ENCODE assay signal across 1 cellular context in the genomic region with DNA sequence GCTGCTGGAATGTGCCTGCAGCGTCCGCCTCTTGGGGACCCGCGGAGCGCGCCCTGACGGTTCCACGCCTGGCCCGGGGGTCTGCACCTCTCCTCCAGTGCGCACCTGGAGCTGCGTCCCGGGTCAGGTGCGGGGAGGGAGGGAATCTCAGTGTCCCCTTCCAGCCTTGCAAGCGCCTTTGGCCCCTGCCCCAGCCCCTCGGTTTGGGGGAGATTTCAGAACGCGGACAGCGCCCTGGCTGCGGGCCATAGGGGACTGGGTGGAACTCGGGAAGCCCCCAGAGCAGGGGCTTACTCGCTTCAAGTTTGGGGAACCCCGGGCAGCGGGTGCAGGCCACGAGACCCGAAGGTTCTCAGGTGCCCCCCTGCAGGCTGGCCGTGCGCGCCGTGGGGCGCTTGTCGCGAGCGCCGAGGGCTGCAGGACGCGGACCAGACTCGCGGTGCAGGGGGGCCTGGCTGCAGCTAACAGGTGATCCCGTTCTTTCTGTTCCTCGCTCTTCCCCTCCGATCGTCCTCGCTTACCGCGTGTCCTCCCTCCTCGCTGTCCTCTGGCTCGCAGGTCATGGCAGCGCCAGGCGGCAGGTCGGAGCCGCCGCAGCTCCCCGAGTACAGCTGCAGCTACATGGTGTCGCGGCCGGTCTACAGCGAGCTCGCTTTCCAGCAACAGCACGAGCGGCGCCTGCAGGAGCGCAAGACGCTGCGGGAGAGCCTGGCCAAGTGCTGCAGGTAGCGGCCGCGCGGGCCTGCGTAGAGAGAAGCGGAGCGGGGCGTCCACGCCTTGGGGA.
TF ChIP-seq lines count a peak whose summit lies in the region.

No MANE protein-coding gene starts in this region.

TF ChIP-seq in HepG2, 621 proteins besides CTCF, POLR2A, EP300 and RAD21 (continued from another document and continues in another):
- TF ChIP-seq, protein P1, sequence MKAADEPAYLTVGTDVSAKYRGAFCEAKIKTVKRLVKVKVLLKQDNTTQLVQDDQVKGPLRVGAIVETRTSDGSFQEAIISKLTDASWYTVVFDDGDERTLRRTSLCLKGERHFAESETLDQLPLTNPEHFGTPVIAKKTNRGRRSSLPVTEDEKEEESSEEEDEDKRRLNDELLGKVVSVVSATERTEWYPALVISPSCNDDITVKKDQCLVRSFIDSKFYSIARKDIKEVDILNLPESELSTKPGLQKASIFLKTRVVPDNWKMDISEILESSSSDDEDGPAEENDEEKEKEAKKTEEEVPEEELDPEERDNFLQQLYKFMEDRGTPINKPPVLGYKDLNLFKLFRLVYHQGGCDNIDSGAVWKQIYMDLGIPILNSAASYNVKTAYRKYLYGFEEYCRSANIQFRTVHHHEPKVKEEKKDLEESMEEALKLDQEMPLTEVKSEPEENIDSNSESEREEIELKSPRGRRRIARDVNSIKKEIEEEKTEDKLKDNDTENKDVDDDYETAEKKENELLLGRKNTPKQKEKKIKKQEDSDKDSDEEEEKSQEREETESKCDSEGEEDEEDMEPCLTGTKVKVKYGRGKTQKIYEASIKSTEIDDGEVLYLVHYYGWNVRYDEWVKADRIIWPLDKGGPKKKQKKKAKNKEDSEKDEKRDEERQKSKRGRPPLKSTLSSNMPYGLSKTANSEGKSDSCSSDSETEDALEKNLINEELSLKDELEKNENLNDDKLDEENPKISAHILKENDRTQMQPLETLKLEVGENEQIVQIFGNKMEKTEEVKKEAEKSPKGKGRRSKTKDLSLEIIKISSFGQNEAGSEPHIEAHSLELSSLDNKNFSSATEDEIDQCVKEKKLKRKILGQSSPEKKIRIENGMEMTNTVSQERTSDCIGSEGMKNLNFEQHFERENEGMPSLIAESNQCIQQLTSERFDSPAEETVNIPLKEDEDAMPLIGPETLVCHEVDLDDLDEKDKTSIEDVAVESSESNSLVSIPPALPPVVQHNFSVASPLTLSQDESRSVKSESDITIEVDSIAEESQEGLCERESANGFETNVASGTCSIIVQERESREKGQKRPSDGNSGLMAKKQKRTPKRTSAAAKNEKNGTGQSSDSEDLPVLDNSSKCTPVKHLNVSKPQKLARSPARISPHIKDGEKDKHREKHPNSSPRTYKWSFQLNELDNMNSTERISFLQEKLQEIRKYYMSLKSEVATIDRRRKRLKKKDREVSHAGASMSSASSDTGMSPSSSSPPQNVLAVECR (CRISPR knock-in tag; IDR thresholded peaks at IDR 0.05; ENCODE audit: borderline replicate concordance), result peak; percentile 58; the same call in 1 of the 2 replicates
- TF ChIP-seq JDP2 (CRISPR knock-in tag; IDR thresholded peaks at IDR 0.05; ENCODE audit: borderline replicate concordance) (no peak), ZNF605 (CRISPR knock-in tag; IDR thresholded peaks at IDR 0.05) (no peak), ZNF160 (CRISPR knock-in tag; IDR thresholded peaks at IDR 0.05) (no peak), NFKB2 (CRISPR knock-in tag; IDR thresholded peaks at IDR 0.05; ENCODE audit: borderline replicate concordance) (no peak; the same call in 1 of the 2 replicates), MTF2 (CRISPR knock-in tag; IDR thresholded peaks at IDR 0.05; ENCODE audit: borderline replicate concordance) (peak; percentile 98), ZNF569 (CRISPR knock-in tag; IDR thresholded peaks at IDR 0.05; ENCODE audit: borderline replicate concordance) (no peak), ATAD3A (CRISPR knock-in tag; IDR thresholded peaks at IDR 0.05) (no peak), ZNF652 (CRISPR knock-in tag; IDR thresholded peaks at IDR 0.05; ENCODE audit: borderline replicate concordance, low read depth) (no peak), ZNF260 (CRISPR knock-in tag; IDR thresholded peaks at IDR 0.05; ENCODE audit: borderline replicate concordance, low read depth) (no peak), ZNF589 (CRISPR knock-in tag; conservative IDR thresholded peaks at IDR 0.05) (no peak), DR1 (CRISPR knock-in tag; IDR thresholded peaks at IDR 0.05) (0 out of 2 replicates have a peak, but pooled peaks have one; percentile 34), ZNF207 (IDR thresholded peaks at IDR 0.05; ENCODE audit: borderline replicate concordance) (no peak), ZNF776 (CRISPR knock-in tag; IDR thresholded peaks at IDR 0.05) (peak; percentile 82), CREB1 (IDR thresholded peaks at IDR 0.05) (no peak), CREB1 (CRISPR knock-in tag; IDR thresholded peaks at IDR 0.05) (no peak), ZNF790 (CRISPR knock-in tag; IDR thresholded peaks at IDR 0.05; ENCODE audit: borderline replicate concordance) (no peak), BCL6 (CRISPR knock-in tag; IDR thresholded peaks at IDR 0.05) (peak; percentile 96), KLF13 (CRISPR knock-in tag; IDR thresholded peaks at IDR 0.05) (no peak), EEA1 (CRISPR knock-in tag; IDR thresholded peaks at IDR 0.05; ENCODE audit: borderline replicate concordance) (no peak), RBM39 (IDR thresholded peaks at IDR 0.05; ENCODE audit: low read depth, low read length, poor library complexity, severe bottlenecking) (peak; percentile 21), SRSF4 (IDR thresholded peaks at IDR 0.05; ENCODE audit: low read depth, low read length, poor library complexity, severe bottlenecking) (no peak), MTA1 (CRISPR knock-in tag; IDR thresholded peaks at IDR 0.05; ENCODE audit: borderline replicate concordance) (0 out of 2 replicates have a peak, but pooled peaks have one; percentile 28), ZNF577 (CRISPR knock-in tag; IDR thresholded peaks at IDR 0.05; ENCODE audit: borderline replicate concordance, low read depth) (no peak), RFXANK (CRISPR knock-in tag; IDR thresholded peaks at IDR 0.05) (no peak), ZNF326 (CRISPR knock-in tag; IDR thresholded peaks at IDR 0.05; ENCODE audit: borderline replicate concordance) (no peak), ZNF263 (CRISPR knock-in tag; IDR thresholded peaks at IDR 0.05) (peak; percentile 84), NONO (IDR thresholded peaks at IDR 0.05) (no peak), NONO (CRISPR knock-in tag; conservative IDR thresholded peaks at IDR 0.05) (0 out of 2 replicates have a peak, but pooled peaks have one; percentile 50), MEIS2 (CRISPR knock-in tag; IDR thresholded peaks at IDR 0.05) (no peak), ZSCAN31 (CRISPR knock-in tag; IDR thresholded peaks at IDR 0.05; ENCODE audit: low read depth) (no peak), KDM3A (CRISPR knock-in tag; IDR thresholded peaks at IDR 0.05; ENCODE audit: low read depth) (peak; percentile 69; the same call in 1 of the 2 replicates)
- TF ChIP-seq, protein P2, sequence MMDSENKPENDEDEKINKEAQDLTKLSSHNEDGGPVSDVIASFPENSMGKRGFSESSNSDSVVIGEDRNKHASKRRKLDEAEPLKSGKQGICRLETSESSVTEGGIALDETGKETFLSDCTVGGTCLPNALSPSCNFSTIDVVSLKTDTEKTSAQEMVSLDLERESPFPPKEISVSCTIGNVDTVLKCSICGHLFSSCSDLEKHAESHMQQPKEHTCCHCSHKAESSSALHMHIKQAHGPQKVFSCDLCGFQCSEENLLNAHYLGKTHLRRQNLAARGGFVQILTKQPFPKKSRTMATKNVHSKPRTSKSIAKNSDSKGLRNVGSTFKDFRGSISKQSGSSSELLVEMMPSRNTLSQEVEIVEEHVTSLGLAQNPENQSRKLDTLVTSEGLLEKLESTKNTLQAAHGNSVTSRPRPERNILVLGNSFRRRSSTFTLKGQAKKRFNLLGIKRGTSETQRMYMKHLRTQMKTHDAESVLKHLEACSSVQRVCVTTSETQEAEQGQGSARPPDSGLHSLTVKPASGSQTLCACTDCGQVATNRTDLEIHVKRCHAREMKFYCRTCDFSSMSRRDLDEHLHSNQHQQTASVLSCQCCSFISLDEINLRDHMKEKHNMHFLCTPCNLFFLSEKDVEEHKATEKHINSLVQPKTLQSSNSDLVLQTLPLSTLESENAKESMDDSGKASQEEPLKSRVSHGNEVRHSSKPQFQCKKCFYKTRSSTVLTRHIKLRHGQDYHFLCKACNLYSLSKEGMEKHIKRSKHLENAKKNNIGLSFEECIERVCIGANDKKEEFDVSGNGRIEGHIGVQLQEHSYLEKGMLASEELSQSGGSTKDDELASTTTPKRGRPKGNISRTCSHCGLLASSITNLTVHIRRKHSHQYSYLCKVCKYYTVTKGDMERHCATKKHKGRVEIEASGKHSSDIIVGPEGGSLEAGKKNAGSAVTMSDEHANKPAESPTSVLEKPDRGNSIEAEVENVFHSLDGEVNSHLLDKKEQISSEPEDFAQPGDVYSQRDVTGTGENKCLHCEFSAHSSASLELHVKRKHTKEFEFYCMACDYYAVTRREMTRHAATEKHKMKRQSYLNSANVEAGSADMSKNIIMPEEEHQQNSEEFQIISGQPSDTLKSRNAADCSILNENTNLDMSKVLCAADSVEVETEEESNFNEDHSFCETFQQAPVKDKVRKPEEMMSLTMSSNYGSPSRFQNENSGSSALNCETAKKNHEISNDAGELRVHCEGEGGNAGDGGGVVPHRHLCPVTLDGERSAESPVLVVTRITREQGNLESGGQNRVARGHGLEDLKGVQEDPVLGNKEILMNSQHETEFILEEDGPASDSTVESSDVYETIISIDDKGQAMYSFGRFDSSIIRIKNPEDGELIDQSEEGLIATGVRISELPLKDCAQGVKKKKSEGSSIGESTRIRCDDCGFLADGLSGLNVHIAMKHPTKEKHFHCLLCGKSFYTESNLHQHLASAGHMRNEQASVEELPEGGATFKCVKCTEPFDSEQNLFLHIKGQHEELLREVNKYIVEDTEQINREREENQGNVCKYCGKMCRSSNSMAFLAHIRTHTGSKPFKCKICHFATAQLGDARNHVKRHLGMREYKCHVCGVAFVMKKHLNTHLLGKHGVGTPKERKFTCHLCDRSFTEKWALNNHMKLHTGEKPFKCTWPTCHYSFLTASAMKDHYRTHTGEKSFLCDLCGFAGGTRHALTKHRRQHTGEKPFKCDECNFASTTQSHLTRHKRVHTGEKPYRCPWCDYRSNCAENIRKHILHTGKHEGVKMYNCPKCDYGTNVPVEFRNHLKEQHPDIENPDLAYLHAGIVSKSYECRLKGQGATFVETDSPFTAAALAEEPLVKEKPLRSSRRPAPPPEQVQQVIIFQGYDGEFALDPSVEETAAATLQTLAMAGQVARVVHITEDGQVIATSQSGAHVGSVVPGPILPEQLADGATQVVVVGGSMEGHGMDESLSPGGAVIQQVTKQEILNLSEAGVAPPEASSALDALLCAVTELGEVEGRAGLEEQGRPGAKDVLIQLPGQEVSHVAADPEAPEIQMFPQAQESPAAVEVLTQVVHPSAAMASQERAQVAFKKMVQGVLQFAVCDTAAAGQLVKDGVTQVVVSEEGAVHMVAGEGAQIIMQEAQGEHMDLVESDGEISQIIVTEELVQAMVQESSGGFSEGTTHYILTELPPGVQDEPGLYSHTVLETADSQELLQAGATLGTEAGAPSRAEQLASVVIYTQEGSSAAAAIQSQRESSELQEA (CRISPR knock-in tag; IDR thresholded peaks at IDR 0.05; ENCODE audit: not compliant biosample characterization), result peak; percentile 33
- TF ChIP-seq, protein P3, sequence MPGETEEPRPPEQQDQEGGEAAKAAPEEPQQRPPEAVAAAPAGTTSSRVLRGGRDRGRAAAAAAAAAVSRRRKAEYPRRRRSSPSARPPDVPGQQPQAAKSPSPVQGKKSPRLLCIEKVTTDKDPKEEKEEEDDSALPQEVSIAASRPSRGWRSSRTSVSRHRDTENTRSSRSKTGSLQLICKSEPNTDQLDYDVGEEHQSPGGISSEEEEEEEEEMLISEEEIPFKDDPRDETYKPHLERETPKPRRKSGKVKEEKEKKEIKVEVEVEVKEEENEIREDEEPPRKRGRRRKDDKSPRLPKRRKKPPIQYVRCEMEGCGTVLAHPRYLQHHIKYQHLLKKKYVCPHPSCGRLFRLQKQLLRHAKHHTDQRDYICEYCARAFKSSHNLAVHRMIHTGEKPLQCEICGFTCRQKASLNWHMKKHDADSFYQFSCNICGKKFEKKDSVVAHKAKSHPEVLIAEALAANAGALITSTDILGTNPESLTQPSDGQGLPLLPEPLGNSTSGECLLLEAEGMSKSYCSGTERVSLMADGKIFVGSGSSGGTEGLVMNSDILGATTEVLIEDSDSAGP (CRISPR knock-in tag; IDR thresholded peaks at IDR 0.05; ENCODE audit: borderline replicate concordance), result peak; percentile 61
- TF ChIP-seq, protein P4, sequence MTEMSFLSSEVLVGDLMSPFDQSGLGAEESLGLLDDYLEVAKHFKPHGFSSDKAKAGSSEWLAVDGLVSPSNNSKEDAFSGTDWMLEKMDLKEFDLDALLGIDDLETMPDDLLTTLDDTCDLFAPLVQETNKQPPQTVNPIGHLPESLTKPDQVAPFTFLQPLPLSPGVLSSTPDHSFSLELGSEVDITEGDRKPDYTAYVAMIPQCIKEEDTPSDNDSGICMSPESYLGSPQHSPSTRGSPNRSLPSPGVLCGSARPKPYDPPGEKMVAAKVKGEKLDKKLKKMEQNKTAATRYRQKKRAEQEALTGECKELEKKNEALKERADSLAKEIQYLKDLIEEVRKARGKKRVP (CRISPR knock-in tag; IDR thresholded peaks at IDR 0.05), result no peak
- TF ChIP-seq, protein P5, sequence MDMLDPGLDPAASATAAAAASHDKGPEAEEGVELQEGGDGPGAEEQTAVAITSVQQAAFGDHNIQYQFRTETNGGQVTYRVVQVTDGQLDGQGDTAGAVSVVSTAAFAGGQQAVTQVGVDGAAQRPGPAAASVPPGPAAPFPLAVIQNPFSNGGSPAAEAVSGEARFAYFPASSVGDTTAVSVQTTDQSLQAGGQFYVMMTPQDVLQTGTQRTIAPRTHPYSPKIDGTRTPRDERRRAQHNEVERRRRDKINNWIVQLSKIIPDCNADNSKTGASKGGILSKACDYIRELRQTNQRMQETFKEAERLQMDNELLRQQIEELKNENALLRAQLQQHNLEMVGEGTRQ (IDR thresholded peaks at IDR 0.05; ENCODE audit: low read depth, low read length), result no peak
- TF ChIP-seq, protein P5 (CRISPR knock-in tag; IDR thresholded peaks at IDR 0.05; ENCODE audit: borderline replicate concordance), result no peak
